1 cellular context compared by ENCODE assay signal in genomic region chr3:33440328-33440577, GRCh38.
TF ChIP-seq lines count a peak whose summit lies in the region.

A gene with protein sequence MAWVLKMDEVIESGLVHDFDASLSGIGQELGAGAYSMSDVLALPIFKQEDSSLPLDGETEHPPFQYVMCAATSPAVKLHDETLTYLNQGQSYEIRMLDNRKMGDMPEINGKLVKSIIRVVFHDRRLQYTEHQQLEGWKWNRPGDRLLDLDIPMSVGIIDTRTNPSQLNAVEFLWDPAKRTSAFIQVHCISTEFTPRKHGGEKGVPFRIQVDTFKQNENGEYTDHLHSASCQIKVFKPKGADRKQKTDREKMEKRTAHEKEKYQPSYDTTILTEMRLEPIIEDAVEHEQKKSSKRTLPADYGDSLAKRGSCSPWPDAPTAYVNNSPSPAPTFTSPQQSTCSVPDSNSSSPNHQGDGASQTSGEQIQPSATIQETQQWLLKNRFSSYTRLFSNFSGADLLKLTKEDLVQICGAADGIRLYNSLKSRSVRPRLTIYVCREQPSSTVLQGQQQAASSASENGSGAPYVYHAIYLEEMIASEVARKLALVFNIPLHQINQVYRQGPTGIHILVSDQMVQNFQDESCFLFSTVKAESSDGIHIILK (minus strand): TSS chr3:33440405. CDS start chr3:33439848, 557 bp downstream.

TF ChIP-seq in SK-N-SH treated with all-trans-retinoic acid at 6 μM for 48 hours, 23 proteins besides CTCF, POLR2A, EP300 and RAD21 (continued from another document):
- TF ChIP-seq CSRNP3 (CRISPR knock-in tag; IDR thresholded peaks at IDR 0.05): no peak
